ENCODE assay signal across 20 cellular contexts in the genomic region with DNA sequence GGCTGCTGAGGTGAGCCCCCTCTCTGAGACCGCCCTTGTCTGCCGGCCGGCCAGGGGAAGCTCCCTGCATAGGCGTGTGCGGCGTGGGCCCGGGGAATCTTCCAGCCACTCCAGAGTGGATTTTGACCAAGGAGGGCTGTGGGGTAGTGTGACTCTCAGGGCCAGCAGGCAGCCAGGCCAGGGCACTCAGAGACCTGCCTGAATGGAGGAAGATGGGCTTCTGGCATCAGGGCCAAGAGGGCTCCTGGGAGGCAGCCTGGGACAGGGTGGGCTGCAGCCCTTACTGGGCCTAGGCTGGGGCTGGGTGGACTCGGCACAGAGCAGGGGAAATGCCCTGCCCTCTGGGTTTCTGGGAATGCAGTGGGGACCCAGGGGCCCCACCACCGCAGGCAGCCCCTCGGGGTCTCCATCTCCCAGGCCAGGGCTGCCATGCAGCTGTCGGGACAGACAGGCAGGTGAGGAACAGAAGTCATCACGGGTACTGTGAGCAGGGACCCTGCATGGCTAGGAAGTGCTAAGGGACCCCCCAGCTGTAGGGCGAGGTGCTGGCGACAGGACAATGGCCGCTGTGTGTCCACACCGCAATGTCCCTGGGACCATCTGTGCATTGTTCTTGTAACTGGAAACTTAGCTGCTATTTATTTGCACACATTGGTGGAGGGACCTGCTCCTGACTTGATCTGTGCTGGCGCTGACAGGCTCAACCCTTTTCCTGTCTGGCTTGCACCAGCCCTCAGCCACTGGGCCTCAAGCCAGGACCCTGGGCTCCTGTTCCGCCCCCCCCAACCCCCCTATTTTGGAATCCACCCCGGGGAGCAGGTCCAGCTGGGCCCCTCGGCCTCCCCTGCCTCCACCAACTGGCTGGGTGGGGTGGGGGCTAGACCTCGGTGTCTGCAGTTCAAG. TPM values are rescaled to one million over a fixed set of nuclear protein-coding genes. Genes with fewer than 3 reads are reported as not detected.
DNase-seq lines count a peak whose midpoint lies in the region; ATAC-seq and TF ChIP-seq lines count a peak whose summit lies in the region.
"Had no signal": no experiment of that assay in that cellular context is flagged by ENCODE, and none has a peak within 500 bp of the region (broad histone marks: within the 10 kb centered on the region; RNA-seq: fewer than 3 reads in every experiment).

No MANE protein-coding gene starts in this region.

- TF ChIP-seq CTCF in right lobe of liver (IDR thresholded peaks at IDR 0.05) (no peak), omental fat pad (IDR thresholded peaks at IDR 0.05) (no peak)

- no peak for TF ChIP-seq POLR2A in right lobe of liver (IDR thresholded peaks at IDR 0.05)

- no peaks in the 10 kb centered on the region for H3K27me3 ChIP-seq in right lobe of liver
- H3K27me3 ChIP-seq in aorta (ENCODE audit: control insufficient read depth in 1 of 2, insufficient read depth in 2 of 2, low read length in 1 of 2): no peaks in the 10 kb centered on the region
- H3K27me3 ChIP-seq: adrenal gland, Peyer's patch, suprapubic skin had no signal

- DNase-seq in stimulated activated CD4-positive, alpha-beta T cell treated with anti-CD3 and anti-CD28 coated beads, Interleukin-15, amount 100 ng/mL, for 24 hours: peak; percentile 3
- DNase-seq in stimulated activated CD4-positive, alpha-beta T cell treated with anti-CD3 and anti-CD28 coated beads, Interleukin-4, amount 100 ng/mL, for 4 hours: no peak
- DNase-seq in dermis microvascular lymphatic vessel endothelial cell (ENCODE audit: low read depth in 2 of 2) (peak; percentile 29 to 41), right lobe of liver (peak in 2 of 3 donors; percentile 19 to 41), aorta (peak; percentile 40 to 61), omental fat pad (ENCODE audit: low spot score) (no peak)
- DNase-seq: activated CD8-positive, alpha-beta T cell treated with anti-CD3 and anti-CD28 coated beads, Interleukin-2, amount 10 ng/mL, durations not matched to agents 7 days and 5 days; effector CD8-positive, alpha-beta T cell; GM23248; NCI-H2171 treated with DMSO at 0.1 percent for 48 hours; NCI-H774; stimulated activated CD4-positive, alpha-beta T cell treated with anti-CD3 and anti-CD28 coated beads, Interleukin-4, amount 100 ng/mL, for 1 hour had no signal

- H3K4me3 ChIP-seq in right lobe of liver (no peak overlapping the region), aorta (ENCODE audit: low read length in 2 of 2) (no peak overlapping the region)
- H3K4me3 ChIP-seq: adrenal gland, GM23248, Peyer's patch, suprapubic skin had no signal

- H3K36me3 ChIP-seq in right lobe of liver: no peaks in the 10 kb centered on the region
- H3K36me3 ChIP-seq in aorta (ENCODE audit: control insufficient read depth in 1 of 2, insufficient read depth in 2 of 2, low read length in 1 of 2): no peaks in the 10 kb centered on the region
- H3K36me3 ChIP-seq: adrenal gland, neutrophil, Peyer's patch, suprapubic skin had no signal

- H3K4me1 ChIP-seq in right lobe of liver (no peaks in the 10 kb centered on the region), aorta (ENCODE audit: control insufficient read depth in 1 of 2, insufficient read depth in 2 of 2, low read length in 2 of 2) (no peaks in the 10 kb centered on the region)

- no peak overlapping the region for H3K27ac ChIP-seq in right lobe of liver
- no peak overlapping the region for H3K27ac ChIP-seq in aorta (ENCODE audit: low read depth in 1 of 2, low read length in 2 of 2)
- H3K27ac ChIP-seq: adrenal gland, GM23248, neutrophil, Peyer's patch, suprapubic skin had no signal

- ATAC-seq in right lobe of liver (no peak), aorta (ENCODE audit: low FRiP score) (no peak), HG03280 (IDR thresholded peaks at IDR 0.05; ENCODE audit: unreplicated experiment) (no peak), omental fat pad (ENCODE audit: low FRiP score) (no peak), GM19452 (IDR thresholded peaks at IDR 0.05; ENCODE audit: unreplicated experiment) (no peak)
- ATAC-seq: activated CD8-positive, alpha-beta T cell treated with anti-CD3 and anti-CD28 coated beads, Interleukin-2, amount 10 ng/mL, durations not matched to agents 7 days and 5 days had no signal

- no peaks in the 10 kb centered on the region for H3K9me3 ChIP-seq in right lobe of liver
- H3K9me3 ChIP-seq in aorta (ENCODE audit: control insufficient read depth, low read length): no peaks in the 10 kb centered on the region
- H3K9me3 ChIP-seq: adrenal gland, neutrophil, Peyer's patch, suprapubic skin had no signal

- intact Hi-C loops in right lobe of liver (cut with DNase I) (no loop called here), aorta (cut with DNase I) (no loop called here)

- WGBS in right lobe of liver (ENCODE audit: insufficient coverage, low coverage, low lambda C conversion rate, missing lambda C conversion rate): no CpG with 5 or more reads among the region's 21 CpGs
- WGBS in aorta, 2 donors: 60 to 66% methylated on average over 20 to 21 of the region's 21 CpGs

RNA-seq across cellular contexts. Expression of a gene that starts 4.1 kb away (rescaled TPM):
- total RNA-seq in dermis microvascular lymphatic vessel endothelial cell (under 0.01 TPM in 1 of 2 replicates, not detected in the other), right lobe of liver (under 1 TPM in 3 of 6 experiments, not detected in 3; 0.19 to 0.61 (median 0.20) TPM), aorta (under 1 TPM; 0.39 to 0.75 TPM), omental fat pad (1 to 10 TPM in 1 of 4 donors, under 1 TPM in 3; 0.37 to 4.8 (median 0.68) TPM)
- not detected for polyA plus RNA-seq in aorta
- total RNA-seq: G401, GM23248, mesothelial cell of epicardium, suprapubic skin had no signal
- polyA plus RNA-seq: GM23248 had no signal

RNA-seq across cellular contexts. Expression of a gene that starts 14.9 kb away (rescaled TPM):
- total RNA-seq in dermis microvascular lymphatic vessel endothelial cell: not detected in 2 replicates
- total RNA-seq in right lobe of liver: not detected
- total RNA-seq in aorta: not detected
- not detected for polyA plus RNA-seq in aorta
- under 1 TPM in 1 of 4 donors, not detected in 3; 0.96 TPM for total RNA-seq in omental fat pad
- total RNA-seq: activated CD8-positive, alpha-beta T cell treated with anti-CD3 and anti-CD28 coated beads, Interleukin-2, amount 10 ng/mL, durations not matched to agents 7 days and 5 days; G401; GM23248; mesothelial cell of epicardium; suprapubic skin had no signal
- polyA plus RNA-seq: GM23248 had no signal

RNA-seq across cellular contexts. Expression of a gene that starts 45.6 kb away (rescaled TPM):
- total RNA-seq in dermis microvascular lymphatic vessel endothelial cell: 0.13 TPM in 1 of 2 replicates, not detected in the other
- 10 to 100 TPM; 16.8 to 87.1 (median 76.2) TPM for total RNA-seq in right lobe of liver
- total RNA-seq in aorta: under 1 TPM in 1 of 2 donors, not detected in 1; 0.26 TPM
- polyA plus RNA-seq in aorta: 1 to 10 TPM in 1 of 2 donors, not detected in 1; 6.4 TPM
- 1 to 10 TPM in 3 of 4 donors, under 1 TPM in 1; 0.79 to 4.4 (median 2.5) TPM for total RNA-seq in omental fat pad
- total RNA-seq: G401, GM23248 had no signal
- polyA plus RNA-seq: GM23248 had no signal

Comparison
In these comparisons a context has a peak if more than half of its experiments do, and no peak if none do; other contexts are left out.
1. DNase-seq: peak in stimulated activated CD4-positive, alpha-beta T cell treated with anti-CD3 and anti-CD28 coated beads, Interleukin-15, amount 100 ng/mL, for 24 hours (single experiment), dermis microvascular lymphatic vessel endothelial cell (2 of 2), right lobe of liver (2 of 3) and aorta (2 of 2); none in stimulated activated CD4-positive, alpha-beta T cell treated with anti-CD3 and anti-CD28 coated beads, Interleukin-4, amount 100 ng/mL, for 4 hours (0 of 2) and omental fat pad (single experiment).